Comparison of ENCODE assay signal across 16 cellular contexts in genomic region chr2:14401838-14402237, GRCh38.
DNase-seq lines count a peak whose midpoint lies in the region; ATAC-seq and TF ChIP-seq lines count a peak whose summit lies in the region.
"Had no signal": no experiment of that assay in that cellular context is flagged by ENCODE, and none has a peak within 500 bp of the region (broad histone marks: within the 10 kb centered on the region; RNA-seq: fewer than 3 reads in every experiment).

No MANE protein-coding gene starts in this region.

- H3K27me3 Mint-ChIP-seq in activated CD4-positive, alpha-beta T cell treated with anti-CD3 and anti-CD28 coated beads for 36 hours = no peaks in the 10 kb centered on the region
- H3K27me3 Mint-ChIP-seq: activated CD8-positive, alpha-beta T cell treated with anti-CD3 and anti-CD28 coated beads for 36 hours had no signal

- no peaks in the 10 kb centered on the region for H3K36me3 ChIP-seq in esophagus muscularis mucosa
- H3K36me3 ChIP-seq: brain microvascular endothelial cell, tibial nerve had no signal

- DNase-seq in DMS153 (lab: John Stamatoyannopoulos, UW) = peak; percentile 99
- peak; percentile 97 to 100 (median 98) for DNase-seq in NCI-H1417 (lab: John Stamatoyannopoulos, UW)
- peak; percentile 26 for DNase-seq in NCI-H526 treated with DMSO at 0.1 percent for 48 hours (lab: John Stamatoyannopoulos, UW)
- peak; percentile 77 for DNase-seq in iPS DF 19.7 (ENCODE audit: low read depth, low spot score)
- no peak for DNase-seq in esophagus muscularis mucosa (ENCODE audit: extremely low spot score)
- DNase-seq in caudate nucleus (lab: John Stamatoyannopoulos, UW) = no peak
- no peak for DNase-seq in activated CD4-positive, alpha-beta T cell treated with anti-CD3 and anti-CD28 coated beads for 36 hours
- DNase-seq: activated CD8-positive, alpha-beta T cell treated with anti-CD3 and anti-CD28 coated beads for 36 hours; activated gamma-delta T cell treated with Interleukin-2 at 50 U/mL for 16 hours; brain microvascular endothelial cell; effector CD4-positive, alpha-beta T cell; foreskin keratinocyte; NCI-H446 treated with DMSO at 0.1 percent for 48 hours had no signal

- ATAC-seq in GM18498 (IDR thresholded peaks at IDR 0.05; ENCODE audit: unreplicated experiment) = no peak
- no peak for ATAC-seq in activated CD4-positive, alpha-beta T cell treated with anti-CD3 and anti-CD28 coated beads for 36 hours
- ATAC-seq: activated CD8-positive, alpha-beta T cell treated with anti-CD3 and anti-CD28 coated beads for 36 hours; foreskin keratinocyte had no signal

- no peak overlapping the region for H3K4me3 ChIP-seq in esophagus muscularis mucosa
- H3K4me3 ChIP-seq: tibial nerve had no signal

- no peak for TF ChIP-seq POLR2A in esophagus muscularis mucosa (IDR thresholded peaks at IDR 0.05; ENCODE audit: low read depth)

- POLR2A ChIA-PET in activated CD4-positive, alpha-beta T cell treated with anti-CD3 and anti-CD28 coated beads for 36 hours (lab: Charles Lee) = no interaction called here

- H3K9me3 Mint-ChIP-seq in activated CD4-positive, alpha-beta T cell treated with anti-CD3 and anti-CD28 coated beads for 36 hours (ENCODE audit: low read depth) = no peaks in the 10 kb centered on the region

- H3K4me1 Mint-ChIP-seq in activated CD4-positive, alpha-beta T cell treated with anti-CD3 and anti-CD28 coated beads for 36 hours = no peaks in the 10 kb centered on the region

- H3K36me3 Mint-ChIP-seq in activated CD4-positive, alpha-beta T cell treated with anti-CD3 and anti-CD28 coated beads for 36 hours (ENCODE audit: low read depth) = no peaks in the 10 kb centered on the region

- no peak overlapping the region for H3K4me3 Mint-ChIP-seq in activated CD4-positive, alpha-beta T cell treated with anti-CD3 and anti-CD28 coated beads for 36 hours
- H3K4me3 Mint-ChIP-seq: activated CD8-positive, alpha-beta T cell treated with anti-CD3 and anti-CD28 coated beads for 36 hours had no signal

- CTCF ChIA-PET in activated CD4-positive, alpha-beta T cell treated with anti-CD3 and anti-CD28 coated beads for 36 hours (lab: Charles Lee) = interaction anchor here (1.4 kb wide), 1 partner anchor 12 kb away, joined by 3 read pairs; no protein-coding TSS in a partner anchor

- no peak overlapping the region for H3K27ac Mint-ChIP-seq in activated CD4-positive, alpha-beta T cell treated with anti-CD3 and anti-CD28 coated beads for 36 hours
- H3K27ac Mint-ChIP-seq: activated CD8-positive, alpha-beta T cell treated with anti-CD3 and anti-CD28 coated beads for 36 hours had no signal

- no peak overlapping the region for H3K27ac ChIP-seq in esophagus muscularis mucosa (replicated peaks in 1 of 4)
- H3K27ac ChIP-seq in caudate nucleus (ENCODE audit: low read depth, low read length) = no peak overlapping the region
- H3K27ac ChIP-seq: brain microvascular endothelial cell, foreskin keratinocyte, KMS-11, tibial nerve had no signal

- no peak for TF ChIP-seq CTCF in esophagus muscularis mucosa (IDR thresholded peaks at IDR 0.05)

- no peaks in the 10 kb centered on the region for H3K27me3 ChIP-seq in esophagus muscularis mucosa
- H3K27me3 ChIP-seq: brain microvascular endothelial cell, foreskin keratinocyte, tibial nerve had no signal

- intact Hi-C loops in esophagus muscularis mucosa (cut with DNase I) = no loop called here
- intact Hi-C loops in activated CD4-positive, alpha-beta T cell treated with anti-CD3 and anti-CD28 coated beads for 36 hours (cut with DNase I, micrococcal nuclease) = no loop called here

- 45% methylated on average over 4 of the region's 4 CpGs for WGBS in esophagus muscularis mucosa

- no peak for TF ChIP-seq EP300 in esophagus muscularis mucosa (IDR thresholded peaks at IDR 0.05)

- H3K4me1 ChIP-seq in esophagus muscularis mucosa = no peaks in the 10 kb centered on the region
- H3K4me1 ChIP-seq: foreskin keratinocyte, tibial nerve had no signal

- H3K9me3 ChIP-seq in esophagus muscularis mucosa = no peaks in the 10 kb centered on the region
- H3K9me3 ChIP-seq: tibial nerve had no signal

Comparison
In these comparisons a context has a peak if more than half of its experiments do, and no peak if none do; other contexts are left out.
1. DNase-seq: peak in DMS153 (single experiment), NCI-H1417 (3 of 3), NCI-H526 treated with DMSO at 0.1 percent for 48 hours (single experiment) and iPS DF 19.7 (single experiment); none in esophagus muscularis mucosa (single experiment), caudate nucleus (0 of 61) and activated CD4-positive, alpha-beta T cell treated with anti-CD3 and anti-CD28 coated beads for 36 hours (single experiment).